8 cellular contexts compared by ENCODE assay signal in the genomic region with DNA sequence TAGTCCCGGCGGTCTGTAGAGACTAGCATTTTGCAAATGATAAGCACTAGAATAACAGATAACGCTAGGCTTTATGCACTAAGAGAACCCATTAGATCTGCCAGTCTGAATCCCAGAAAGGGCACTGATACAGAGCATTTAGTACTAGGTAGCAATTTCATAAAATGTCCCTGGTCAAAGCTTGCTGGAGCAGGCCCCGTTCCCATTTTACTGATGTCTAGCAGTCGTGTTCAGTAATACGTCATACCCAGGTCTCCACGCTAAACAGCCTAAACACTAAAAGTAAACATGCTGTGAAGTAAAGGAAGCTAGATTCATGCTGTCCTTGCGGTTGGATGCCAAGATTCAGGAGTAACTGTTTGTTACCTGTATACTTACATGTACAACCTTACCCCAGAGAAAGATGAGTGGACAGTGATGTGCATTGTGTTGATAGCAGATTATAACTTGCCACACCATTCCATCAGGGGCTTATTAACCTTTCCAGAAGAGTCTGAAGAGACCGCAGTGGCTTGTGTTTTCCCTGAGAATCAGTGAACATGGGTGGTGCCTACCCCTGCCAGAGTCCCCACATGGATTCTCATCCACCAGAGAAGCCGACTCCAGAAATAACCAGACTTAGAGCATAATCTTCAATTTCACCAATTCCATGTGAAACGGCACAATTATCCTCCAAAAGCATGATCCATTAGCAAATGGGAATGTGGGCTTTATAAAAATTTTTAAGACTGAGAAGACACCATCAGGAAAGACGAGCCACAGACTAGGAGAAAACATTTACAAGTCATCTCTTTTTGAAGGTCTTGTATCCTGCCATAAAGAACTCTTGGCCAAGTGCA. TPM values are rescaled to one million over a fixed set of nuclear protein-coding genes. Genes with fewer than 3 reads are reported as not detected.
A peak's percentile ranks its signal among the peaks of the same experiment; 100 is the strongest.
DNase-seq lines count a peak whose midpoint lies in the region; ATAC-seq and TF ChIP-seq lines count a peak whose summit lies in the region.

No MANE protein-coding gene starts in this region.

- H3K4me3 Mint-ChIP-seq in CD8-positive, alpha-beta T cell, result peak overlapping the region; percentile 18

- TF ChIP-seq CTCF in CD8-positive, alpha-beta T cell (IDR thresholded peaks at IDR 0.05), result no peak
- TF ChIP-seq CTCF in HEK293 (tag by site-specific recombination; IDR thresholded peaks at IDR 0.05) (no peak), SU-DHL-6 (IDR thresholded peaks at IDR 0.05; ENCODE audit: insufficient read depth, low read length, poor library complexity, severe bottlenecking) (no peak), fibroblast of mammary gland (conservative IDR thresholded peaks at IDR 0.05; ENCODE audit: control insufficient read depth, insufficient read depth, low read depth, low read length) (no peak), right atrium auricular region (IDR thresholded peaks at IDR 0.05) (no peak)

- H3K27me3 Mint-ChIP-seq in CD8-positive, alpha-beta T cell (ENCODE audit: low read depth), result no peaks in the 10 kb centered on the region

- H3K4me2 ChIP-seq in SU-DHL-6 (ENCODE audit: low read depth, low read length, poor library complexity, severe bottlenecking), result no peak overlapping the region

- H2AFZ ChIP-seq in SU-DHL-6 (ENCODE audit: low read depth, low read length, severe bottlenecking), result no peak overlapping the region

- H4K20me1 ChIP-seq in SU-DHL-6 (ENCODE audit: low read depth, low read length), result peaks cover 2% of the 10 kb centered on the region; the same call in 1 of the 2 replicates

- H3K9me3 Mint-ChIP-seq in CD8-positive, alpha-beta T cell, result no peaks in the 10 kb centered on the region

- no peaks in the 10 kb centered on the region for H3K27me3 ChIP-seq in CD8-positive, alpha-beta T cell (ENCODE audit: insufficient read depth, low read length)
- H3K27me3 ChIP-seq in SU-DHL-6 (ENCODE audit: low read length) (no peaks in the 10 kb centered on the region), right atrium auricular region (no peaks in the 10 kb centered on the region)

- POLR2A ChIA-PET in CD8-positive, alpha-beta T cell (lab: Charles Lee), result interaction anchor here (0.7 to 2.1 kb wide), 2 partner anchors 20 to 82 kb away, joined by 3 to 6 read pairs; partner anchors contain the start of gene FLT3LG
- POLR2A ChIA-PET in HEK293 (lab: Yijun Ruan, JAX), result interaction anchor here (0.7 to 1.3 kb wide), 7 partner anchors 8 to 54 kb away, joined by 3 to 7 read pairs (median 4); partner anchors contain the start of genes FCGRT and PIH1D1

- H3K4me1 Mint-ChIP-seq in CD8-positive, alpha-beta T cell (ENCODE audit: low read depth), result peaks cover 66% of the 10 kb centered on the region

- H3F3A ChIP-seq in SU-DHL-6 (ENCODE audit: insufficient read depth), result peaks cover 85% of the 10 kb centered on the region

- H3K36me3 Mint-ChIP-seq in CD8-positive, alpha-beta T cell, result peaks cover 70% of the 10 kb centered on the region

- peaks cover 39% of the 10 kb centered on the region for H3K36me3 ChIP-seq in CD8-positive, alpha-beta T cell (ENCODE audit: insufficient read depth, low read length)
- H3K36me3 ChIP-seq in HEK293 (ENCODE audit: control insufficient read depth in 2 of 2, insufficient read depth in 1 of 2, low read length in 2 of 2) (peaks cover 15 to 66% of the 10 kb centered on the region in 2 experiments), SU-DHL-6 (ENCODE audit: low read length) (peaks cover 42% of the 10 kb centered on the region), right atrium auricular region (peaks cover 54% of the 10 kb centered on the region)

- H3K9me3 ChIP-seq in CD8-positive, alpha-beta T cell (ENCODE audit: low read length), result no peaks in the 10 kb centered on the region
- H3K9me3 ChIP-seq in HEK293 (ENCODE audit: control insufficient read depth, insufficient read depth, low read depth, low read length) (no peaks in the 10 kb centered on the region), SU-DHL-6 (ENCODE audit: insufficient read depth, low read length) (no peaks in the 10 kb centered on the region), right atrium auricular region (no peaks in the 10 kb centered on the region)

- H3K79me2 ChIP-seq in SU-DHL-6 (ENCODE audit: insufficient read depth, low read length), result peaks cover 37% of the 10 kb centered on the region

- H3K9ac ChIP-seq in SU-DHL-6 (ENCODE audit: low read length), result no peak overlapping the region

- no peak overlapping the region for H3K4me3 ChIP-seq in CD8-positive, alpha-beta T cell (ENCODE audit: low read depth, low read length)
- no peak overlapping the region for H3K4me3 ChIP-seq in HEK293 (ENCODE audit: low read depth, low read length)
- H3K4me3 ChIP-seq in SU-DHL-6 (ENCODE audit: insufficient read depth, low read length, poor library complexity, severe bottlenecking), result no peak overlapping the region
- H3K4me3 ChIP-seq in fibroblast of mammary gland (ENCODE audit: control insufficient read depth, low read depth, low read length), result no peak overlapping the region
- no peak overlapping the region for H3K4me3 ChIP-seq in right atrium auricular region

- H3K27ac ChIP-seq in CD8-positive, alpha-beta T cell (ENCODE audit: low read depth, low read length), result no peak overlapping the region
- H3K27ac ChIP-seq in HEK293 (ENCODE audit: extremely low read depth, low read depth, low read length), result peak overlapping the region; percentile 28
- H3K27ac ChIP-seq in SU-DHL-6 (ENCODE audit: low read depth, low read length), result peak overlapping the region; percentile 24
- no peak overlapping the region for H3K27ac ChIP-seq in right atrium auricular region

- peak overlapping the region; percentile 82 for H3K27ac Mint-ChIP-seq in CD8-positive, alpha-beta T cell

- CTCF ChIA-PET in CD8-positive, alpha-beta T cell (lab: Charles Lee), result interaction anchor here (0.9 to 1.6 kb wide), 3 partner anchors 10 to 100 kb away, joined by 3 to 6 read pairs (median 3); no protein-coding TSS in a partner anchor
- CTCF ChIA-PET in HEK293 (lab: Yijun Ruan, JAX), result interaction anchor here (1.2 to 1.4 kb wide), 2 partner anchors 10 to 78 kb away, joined by 4 to 8 read pairs; no protein-coding TSS in a partner anchor

- no peak for ATAC-seq in CD8-positive, alpha-beta T cell
- ATAC-seq in HG02981 (IDR thresholded peaks at IDR 0.05; ENCODE audit: unreplicated experiment), result no peak

- DNase-seq in CD8-positive, alpha-beta T cell, result no peak
- DNase-seq in fibroblast of mammary gland (ENCODE audit: low read depth) (peak; percentile 65), NCI-H1694 treated with DMSO at 0.1 percent for 48 hours (lab: John Stamatoyannopoulos, UW) (no peak), iPS-NIHi11 (ENCODE audit: low spot score) (no peak), right atrium auricular region (ENCODE audit: low spot score) (no peak)

- intact Hi-C loops in CD8-positive, alpha-beta T cell (cut with DNase I, micrococcal nuclease), result no loop called here

- peaks cover 41% of the 10 kb centered on the region for H3K4me1 ChIP-seq in CD8-positive, alpha-beta T cell (ENCODE audit: insufficient read depth, low read length)
- H3K4me1 ChIP-seq in HEK293 (ENCODE audit: control insufficient read depth, insufficient read depth, low read length), result peaks cover 8% of the 10 kb centered on the region
- peaks cover 0 to 44% of the 10 kb centered on the region in 2 donors for H3K4me1 ChIP-seq in right atrium auricular region

- no peaks in the 10 kb centered on the region for H3K9me2 ChIP-seq in SU-DHL-6 (replicated peaks; ENCODE audit: insufficient read depth, low read length)

TF ChIP-seq in HEK293, 187 proteins besides CTCF, POLR2A, EP300 and RAD21 (continues in another document):
- TF ChIP-seq, protein P1, sequence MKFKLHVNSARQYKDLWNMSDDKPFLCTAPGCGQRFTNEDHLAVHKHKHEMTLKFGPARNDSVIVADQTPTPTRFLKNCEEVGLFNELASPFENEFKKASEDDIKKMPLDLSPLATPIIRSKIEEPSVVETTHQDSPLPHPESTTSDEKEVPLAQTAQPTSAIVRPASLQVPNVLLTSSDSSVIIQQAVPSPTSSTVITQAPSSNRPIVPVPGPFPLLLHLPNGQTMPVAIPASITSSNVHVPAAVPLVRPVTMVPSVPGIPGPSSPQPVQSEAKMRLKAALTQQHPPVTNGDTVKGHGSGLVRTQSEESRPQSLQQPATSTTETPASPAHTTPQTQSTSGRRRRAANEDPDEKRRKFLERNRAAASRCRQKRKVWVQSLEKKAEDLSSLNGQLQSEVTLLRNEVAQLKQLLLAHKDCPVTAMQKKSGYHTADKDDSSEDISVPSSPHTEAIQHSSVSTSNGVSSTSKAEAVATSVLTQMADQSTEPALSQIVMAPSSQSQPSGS (tag by site-specific recombination; IDR thresholded peaks at IDR 0.05; ENCODE audit: low read depth), result peak; percentile 82; the same call in 1 of the 2 replicates
- no peak for TF ChIP-seq ZNF398 (tag by site-specific recombination; IDR thresholded peaks at IDR 0.05)
- TF ChIP-seq ZNF211 (tag by site-specific recombination; IDR thresholded peaks at IDR 0.05; ENCODE audit: low read depth), result no peak
- TF ChIP-seq ZFP37 (tag by site-specific recombination; IDR thresholded peaks at IDR 0.05), result peak; percentile 46; the same call in 1 of the 2 replicates
- 0 out of 2 replicates have a peak, but pooled peaks have one; percentile 62 for TF ChIP-seq ZNF792 (tag by site-specific recombination; IDR thresholded peaks at IDR 0.05)
- peak; percentile 95 for TF ChIP-seq ZNF629 (tag by site-specific recombination; IDR thresholded peaks at IDR 0.05)
- TF ChIP-seq ZBTB17 (tag by site-specific recombination; IDR thresholded peaks at IDR 0.05), result peak; percentile 54

RNA-seq across cellular contexts. Expression of gene RPS11, which starts 3.4 kb away (rescaled TPM):
- 1,000 to 10,000 TPM; 3,746 to 3,873 TPM for total RNA-seq in CD8-positive, alpha-beta T cell
- 1,000 to 10,000 TPM; 1,048 to 2,648 TPM for total RNA-seq in right atrium auricular region

RNA-seq across cellular contexts. Expression of gene RPL13A, which starts 5.4 kb away (rescaled TPM):
- 1,000 to 10,000 TPM; 5,165 to 5,323 TPM for total RNA-seq in CD8-positive, alpha-beta T cell
- 1,000 to 10,000 TPM in 1 of 2 donors, 100 to 1,000 TPM in 1; 765 to 1,868 TPM for total RNA-seq in right atrium auricular region

RNA-seq across cellular contexts. Expression of gene FLT3LG, which starts 18.8 kb away (rescaled TPM):
- total RNA-seq in CD8-positive, alpha-beta T cell, result 100 to 1,000 TPM; 246 to 259 TPM
- total RNA-seq in right atrium auricular region, result 1 to 10 TPM; 1.1 to 2.6 TPM

RNA-seq across cellular contexts. Expression of gene FCGRT, which starts 19.7 kb away (rescaled TPM):
- 10 to 100 TPM; 20.1 to 25.5 TPM for total RNA-seq in CD8-positive, alpha-beta T cell
- 100 to 1,000 TPM in 1 of 2 donors, 10 to 100 TPM in 1; 98.2 to 123 TPM for total RNA-seq in right atrium auricular region

RNA-seq across cellular contexts. Expression of gene RCN3, which starts 35.0 kb away (rescaled TPM):
- 1 to 10 TPM; 1.3 to 2.4 TPM for total RNA-seq in CD8-positive, alpha-beta T cell
- total RNA-seq in right atrium auricular region, result 10 to 100 TPM; 15.8 to 17.2 TPM

Comparison
In these comparisons a context has a peak if more than half of its experiments do, and no peak if none do; other contexts are left out.
1. H3K27ac ChIP-seq: peak in HEK293 (single experiment) and SU-DHL-6 (single experiment); none in CD8-positive, alpha-beta T cell (single experiment) and right atrium auricular region (0 of 2).
2. RNA of gene FLT3LG, which starts 18.8 kb away (total RNA-seq): 246 to 259 TPM in CD8-positive, alpha-beta T cell; 1.1 to 2.6 TPM in right atrium auricular region; every median in the first group is over 10 times any median in the second.